ENCODE assay signal across 8 cellular contexts in genomic region chr3:61381745-61382392, GRCh38.
DNase-seq lines count a peak whose midpoint lies in the region; ATAC-seq, FAIRE-seq and TF ChIP-seq lines count a peak whose summit lies in the region.

No MANE protein-coding gene starts in this region.

- intact Hi-C loops in posterior vena cava (cut with DNase I): no loop called here

- no peaks in the 10 kb centered on the region for H3K4me1 Mint-ChIP-seq in nephron

- peak; percentile 38 to 51 (median 50) for TF ChIP-seq CTCF in nephron (IDR thresholded peaks at IDR 0.05; ENCODE audit: unreplicated experiment in 3 of 3)

- peaks cover 12% of the 10 kb centered on the region for H3K9me3 Mint-ChIP-seq in nephron

- peak; percentile 5 for DNase-seq in DMS114 treated with DMSO at 0.1 percent for 48 hours (lab: John Stamatoyannopoulos, UW; ENCODE audit: unreplicated experiment)
- DNase-seq in GM19238 (ENCODE audit: insufficient read length, low spot score): peak; percentile 23
- peak; percentile 40 for DNase-seq in RCC 7860 (ENCODE audit: low spot score)
- DNase-seq in posterior vena cava (ENCODE audit: low spot score): no peak
- DNase-seq in activated CD4-positive, alpha-beta T cell treated with anti-CD3 and anti-CD28 coated beads, Interleukin-2, amount 50 U/mL, for 1 hour: no peak

- H3K27ac Mint-ChIP-seq in nephron: no peak overlapping the region

- H3K36me3 Mint-ChIP-seq in nephron (ENCODE audit: low read depth): no peaks in the 10 kb centered on the region

- no peaks in the 10 kb centered on the region for H3K27me3 Mint-ChIP-seq in nephron (ENCODE audit: low read depth)

- no peak overlapping the region for H3K4me3 Mint-ChIP-seq in nephron

- FAIRE-seq in RCC 7860 (lab: Jason Lieb, UNC): peak; percentile 54

- ATAC-seq in HG03159 (IDR thresholded peaks at IDR 0.05; ENCODE audit: unreplicated experiment) (peak; percentile 96), esophagus mucosa (peak; percentile 72)

Comparison
In these comparisons a context has a peak if more than half of its experiments do, and no peak if none do; other contexts are left out.
1. DNase-seq: peak in DMS114 treated with DMSO at 0.1 percent for 48 hours (single experiment), GM19238 (single experiment) and RCC 7860 (single experiment); none in posterior vena cava (single experiment) and activated CD4-positive, alpha-beta T cell treated with anti-CD3 and anti-CD28 coated beads, Interleukin-2, amount 50 U/mL, for 1 hour (single experiment).